ENCODE assay signal across 2 cellular contexts in genomic region chr22:21936151-21936778, GRCh38.
TF ChIP-seq lines count a peak whose summit lies in the region.

No MANE protein-coding gene starts in this region.

TF ChIP-seq in HepG2, 621 proteins besides CTCF, POLR2A, EP300 and RAD21:
- TF ChIP-seq RBAK (CRISPR knock-in tag; IDR thresholded peaks at IDR 0.05) (peak; percentile 48; the same call in 1 of the 2 replicates), KAT2B (IDR thresholded peaks at IDR 0.05; ENCODE audit: borderline replicate concordance, low read depth, low read length) (no peak), RAD51 (IDR thresholded peaks at IDR 0.05; ENCODE audit: borderline replicate concordance) (no peak), ATF4 (CRISPR knock-in tag; IDR thresholded peaks at IDR 0.05) (no peak), TMF1 (CRISPR knock-in tag; IDR thresholded peaks at IDR 0.05; ENCODE audit: low read depth) (no peak), SKIL (CRISPR knock-in tag; IDR thresholded peaks at IDR 0.05; ENCODE audit: borderline replicate concordance) (no peak), ZNF800 (CRISPR knock-in tag; IDR thresholded peaks at IDR 0.05) (no peak), ZIK1 (CRISPR knock-in tag; IDR thresholded peaks at IDR 0.05; ENCODE audit: borderline replicate concordance, low read depth) (no peak), ZBTB33 (CRISPR knock-in tag; IDR thresholded peaks at IDR 0.05) (peak; percentile 30; the same call in 1 of the 2 replicates), GRHL1 (CRISPR knock-in tag; conservative IDR thresholded peaks at IDR 0.05) (no peak)

TF ChIP-seq in GM23338, 12 proteins besides CTCF, POLR2A, EP300 and RAD21:
- TF ChIP-seq JUNB (IDR thresholded peaks at IDR 0.05; ENCODE audit: unreplicated experiment), result no peak
- no peak for TF ChIP-seq ZNF462 (CRISPR knock-in tag; IDR thresholded peaks at IDR 0.05)
- TF ChIP-seq EZH2 (IDR thresholded peaks at IDR 0.05; ENCODE audit: low read depth, unreplicated experiment), result no peak
- TF ChIP-seq ZNF331 (CRISPR knock-in tag; IDR thresholded peaks at IDR 0.05; ENCODE audit: low read depth), result no peak
- TF ChIP-seq NANOG (IDR thresholded peaks at IDR 0.05; ENCODE audit: borderline replicate concordance), result no peak
- TF ChIP-seq REST (IDR thresholded peaks at IDR 0.05; ENCODE audit: unreplicated experiment), result no peak
TF ChIP-seq in GM23338: peak in this region for 0.
